3 cellular contexts compared by ENCODE assay signal in the genomic region with DNA sequence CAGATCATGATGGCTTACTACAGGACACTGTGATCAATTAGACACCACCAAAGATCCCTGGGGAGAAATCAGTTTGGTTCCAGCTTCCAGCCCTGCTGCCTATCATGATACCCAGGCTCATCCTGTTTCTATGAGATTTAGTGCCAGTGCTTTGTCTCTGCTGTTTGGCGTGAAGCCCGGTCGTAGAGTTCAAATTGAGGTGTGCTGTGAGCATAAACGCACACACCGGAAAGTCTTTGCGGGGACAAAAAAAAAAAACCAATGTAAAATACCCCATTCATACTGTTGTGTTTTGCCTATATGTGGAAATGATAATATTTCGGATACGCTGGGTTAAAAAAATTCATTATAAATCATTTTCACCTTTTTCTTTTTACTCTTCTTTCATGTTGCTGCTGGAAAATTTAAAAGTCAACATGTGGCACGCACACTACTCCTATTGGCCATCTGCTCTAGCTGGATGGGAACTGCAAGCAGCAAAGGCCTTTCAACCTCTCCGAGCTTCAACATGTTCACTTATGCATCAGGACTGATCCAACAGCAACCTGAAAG.
A peak's percentile ranks its signal among the peaks of the same experiment; 100 is the strongest.
TF ChIP-seq lines count a peak whose summit lies in the region.

No MANE protein-coding gene starts in this region.

TF ChIP-seq in SK-N-SH, 30 proteins besides CTCF, POLR2A, EP300 and RAD21:
- TF ChIP-seq MEF2A (IDR thresholded peaks at IDR 0.05; ENCODE audit: borderline replicate concordance, low read depth) = no peak
- no peak for TF ChIP-seq SMC3 (IDR thresholded peaks at IDR 0.05; ENCODE audit: low read depth, low read length)
- TF ChIP-seq TAF1 (IDR thresholded peaks at IDR 0.05; ENCODE audit: borderline replicate concordance, low read depth, low read length) = peak; percentile 57; the same call in 1 of the 2 replicates
- TF ChIP-seq MXI1 (IDR thresholded peaks at IDR 0.05; ENCODE audit: low read depth, low read length) = peak; percentile 55; the same call in 1 of the 2 replicates
- no peak for TF ChIP-seq NFIC (IDR thresholded peaks at IDR 0.05; ENCODE audit: borderline replicate concordance)
- TF ChIP-seq, protein P1, sequence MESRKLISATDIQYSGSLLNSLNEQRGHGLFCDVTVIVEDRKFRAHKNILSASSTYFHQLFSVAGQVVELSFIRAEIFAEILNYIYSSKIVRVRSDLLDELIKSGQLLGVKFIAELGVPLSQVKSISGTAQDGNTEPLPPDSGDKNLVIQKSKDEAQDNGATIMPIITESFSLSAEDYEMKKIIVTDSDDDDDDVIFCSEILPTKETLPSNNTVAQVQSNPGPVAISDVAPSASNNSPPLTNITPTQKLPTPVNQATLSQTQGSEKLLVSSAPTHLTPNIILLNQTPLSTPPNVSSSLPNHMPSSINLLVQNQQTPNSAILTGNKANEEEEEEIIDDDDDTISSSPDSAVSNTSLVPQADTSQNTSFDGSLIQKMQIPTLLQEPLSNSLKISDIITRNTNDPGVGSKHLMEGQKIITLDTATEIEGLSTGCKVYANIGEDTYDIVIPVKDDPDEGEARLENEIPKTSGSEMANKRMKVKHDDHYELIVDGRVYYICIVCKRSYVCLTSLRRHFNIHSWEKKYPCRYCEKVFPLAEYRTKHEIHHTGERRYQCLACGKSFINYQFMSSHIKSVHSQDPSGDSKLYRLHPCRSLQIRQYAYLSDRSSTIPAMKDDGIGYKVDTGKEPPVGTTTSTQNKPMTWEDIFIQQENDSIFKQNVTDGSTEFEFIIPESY (IDR thresholded peaks at IDR 0.05; ENCODE audit: borderline replicate concordance, low read depth) = no peak
- TF ChIP-seq NRF1 (IDR thresholded peaks at IDR 0.05; ENCODE audit: low read depth, low read length) = no peak
- TF ChIP-seq GABPA (IDR thresholded peaks at IDR 0.05; ENCODE audit: low read depth) = 0 out of 2 replicates have a peak, but pooled peaks have one; percentile 5

TF ChIP-seq in SK-N-SH treated with all-trans-retinoic acid at 6 μM for 48 hours, 23 proteins besides CTCF, POLR2A, EP300 and RAD21:
- TF ChIP-seq RARB (CRISPR knock-in tag; IDR thresholded peaks at IDR 0.05) (no peak), ZNF565 (CRISPR knock-in tag; conservative IDR thresholded peaks at IDR 0.05; ENCODE audit: low read depth) (no peak)

TF ChIP-seq in endothelial cell of umbilical vein, 7 proteins besides CTCF, POLR2A, EP300 and RAD21:
- no peak for TF ChIP-seq EZH2 (IDR thresholded peaks at IDR 0.05; ENCODE audit: borderline replicate concordance, low read depth, low read length, severe bottlenecking)
- no peak for TF ChIP-seq MYC (IDR thresholded peaks at IDR 0.05; ENCODE audit: low read depth, low read length)
- no peak for TF ChIP-seq FOS (IDR thresholded peaks at IDR 0.05; ENCODE audit: borderline replicate concordance, insufficient read depth, low read length)
- TF ChIP-seq, protein P2, sequence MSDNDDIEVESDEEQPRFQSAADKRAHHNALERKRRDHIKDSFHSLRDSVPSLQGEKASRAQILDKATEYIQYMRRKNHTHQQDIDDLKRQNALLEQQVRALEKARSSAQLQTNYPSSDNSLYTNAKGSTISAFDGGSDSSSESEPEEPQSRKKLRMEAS (IDR thresholded peaks at IDR 0.05; ENCODE audit: insufficient read depth, insufficient read length) = no peak
- no peak for TF ChIP-seq JUN (IDR thresholded peaks at IDR 0.05; ENCODE audit: borderline replicate concordance, insufficient read depth, insufficient read length, low read depth)
- TF ChIP-seq POLR2AphosphoS5 (IDR thresholded peaks at IDR 0.05; ENCODE audit: insufficient read depth, low read depth, low read length) = no peak
- TF ChIP-seq GATA2 (IDR thresholded peaks at IDR 0.05; ENCODE audit: insufficient read depth, insufficient read length, low read depth, low read length) = no peak
TF ChIP-seq in endothelial cell of umbilical vein: peak in this region for 0.
